In genomic region chr9:101527066-101527465, GRCh38 we compare ENCODE assay signal across 1 cellular context.
TF ChIP-seq lines count a peak whose summit lies in the region.

No MANE protein-coding gene starts in this region.

TF ChIP-seq in GM23338, 12 proteins besides CTCF, POLR2A, EP300 and RAD21 (continued from another document):
- TF ChIP-seq ZNF462 (CRISPR knock-in tag; IDR thresholded peaks at IDR 0.05) (no peak), REST (IDR thresholded peaks at IDR 0.05; ENCODE audit: unreplicated experiment) (no peak)
